ENCODE assay signal across 2 cellular contexts in the genomic region with DNA sequence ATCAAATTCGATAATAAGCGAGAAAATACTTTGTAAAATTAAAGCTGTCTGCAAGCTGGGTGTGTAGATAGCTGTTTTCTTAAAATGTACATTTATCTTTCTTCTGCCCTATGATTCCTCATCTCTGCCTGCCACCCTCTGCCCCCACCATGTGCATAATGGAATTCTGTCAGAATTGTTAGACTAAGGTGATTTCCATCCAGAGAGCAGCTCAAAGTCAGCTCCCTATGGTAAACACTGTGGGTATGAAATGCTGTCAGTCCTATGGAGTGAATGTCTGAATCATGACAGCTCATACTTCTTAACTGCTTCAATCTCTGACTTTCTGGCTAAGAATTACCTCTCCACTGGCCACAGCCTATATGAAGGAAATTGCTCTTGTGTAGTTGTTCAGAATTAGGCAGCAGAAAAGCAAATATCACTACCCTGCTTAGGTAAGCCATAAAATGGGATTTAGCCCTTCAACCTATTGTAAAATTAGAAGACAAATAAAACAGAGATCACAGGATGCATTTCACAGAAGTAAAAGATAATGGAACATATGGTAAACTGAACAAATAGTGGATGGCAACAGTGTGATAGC.
TF ChIP-seq lines count a peak whose summit lies in the region.

No MANE protein-coding gene starts in this region.

TF ChIP-seq in neural cell, 6 proteins besides CTCF, POLR2A, EP300 and RAD21 (continued from another document):
- TF ChIP-seq, protein P1, sequence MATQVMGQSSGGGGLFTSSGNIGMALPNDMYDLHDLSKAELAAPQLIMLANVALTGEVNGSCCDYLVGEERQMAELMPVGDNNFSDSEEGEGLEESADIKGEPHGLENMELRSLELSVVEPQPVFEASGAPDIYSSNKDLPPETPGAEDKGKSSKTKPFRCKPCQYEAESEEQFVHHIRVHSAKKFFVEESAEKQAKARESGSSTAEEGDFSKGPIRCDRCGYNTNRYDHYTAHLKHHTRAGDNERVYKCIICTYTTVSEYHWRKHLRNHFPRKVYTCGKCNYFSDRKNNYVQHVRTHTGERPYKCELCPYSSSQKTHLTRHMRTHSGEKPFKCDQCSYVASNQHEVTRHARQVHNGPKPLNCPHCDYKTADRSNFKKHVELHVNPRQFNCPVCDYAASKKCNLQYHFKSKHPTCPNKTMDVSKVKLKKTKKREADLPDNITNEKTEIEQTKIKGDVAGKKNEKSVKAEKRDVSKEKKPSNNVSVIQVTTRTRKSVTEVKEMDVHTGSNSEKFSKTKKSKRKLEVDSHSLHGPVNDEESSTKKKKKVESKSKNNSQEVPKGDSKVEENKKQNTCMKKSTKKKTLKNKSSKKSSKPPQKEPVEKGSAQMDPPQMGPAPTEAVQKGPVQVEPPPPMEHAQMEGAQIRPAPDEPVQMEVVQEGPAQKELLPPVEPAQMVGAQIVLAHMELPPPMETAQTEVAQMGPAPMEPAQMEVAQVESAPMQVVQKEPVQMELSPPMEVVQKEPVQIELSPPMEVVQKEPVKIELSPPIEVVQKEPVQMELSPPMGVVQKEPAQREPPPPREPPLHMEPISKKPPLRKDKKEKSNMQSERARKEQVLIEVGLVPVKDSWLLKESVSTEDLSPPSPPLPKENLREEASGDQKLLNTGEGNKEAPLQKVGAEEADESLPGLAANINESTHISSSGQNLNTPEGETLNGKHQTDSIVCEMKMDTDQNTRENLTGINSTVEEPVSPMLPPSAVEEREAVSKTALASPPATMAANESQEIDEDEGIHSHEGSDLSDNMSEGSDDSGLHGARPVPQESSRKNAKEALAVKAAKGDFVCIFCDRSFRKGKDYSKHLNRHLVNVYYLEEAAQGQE (IDR thresholded peaks at IDR 0.05; ENCODE audit: borderline replicate concordance), result peak; percentile 66
- TF ChIP-seq SMC3 (conservative IDR thresholded peaks at IDR 0.05; ENCODE audit: poor library complexity), result no peak
TF ChIP-seq in neural cell: peak in this region for 2.

TF ChIP-seq in WTC11, 78 proteins besides CTCF, POLR2A, EP300 and RAD21 (continued from another document):
- TF ChIP-seq, protein P2, sequence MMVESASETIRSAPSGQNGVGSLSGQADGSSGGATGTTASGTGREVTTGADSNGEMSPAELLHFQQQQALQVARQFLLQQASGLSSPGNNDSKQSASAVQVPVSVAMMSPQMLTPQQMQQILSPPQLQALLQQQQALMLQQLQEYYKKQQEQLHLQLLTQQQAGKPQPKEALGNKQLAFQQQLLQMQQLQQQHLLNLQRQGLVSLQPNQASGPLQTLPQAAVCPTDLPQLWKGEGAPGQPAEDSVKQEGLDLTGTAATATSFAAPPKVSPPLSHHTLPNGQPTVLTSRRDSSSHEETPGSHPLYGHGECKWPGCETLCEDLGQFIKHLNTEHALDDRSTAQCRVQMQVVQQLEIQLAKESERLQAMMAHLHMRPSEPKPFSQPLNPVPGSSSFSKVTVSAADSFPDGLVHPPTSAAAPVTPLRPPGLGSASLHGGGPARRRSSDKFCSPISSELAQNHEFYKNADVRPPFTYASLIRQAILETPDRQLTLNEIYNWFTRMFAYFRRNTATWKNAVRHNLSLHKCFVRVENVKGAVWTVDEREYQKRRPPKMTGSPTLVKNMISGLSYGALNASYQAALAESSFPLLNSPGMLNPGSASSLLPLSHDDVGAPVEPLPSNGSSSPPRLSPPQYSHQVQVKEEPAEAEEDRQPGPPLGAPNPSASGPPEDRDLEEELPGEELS (CRISPR knock-in tag; IDR thresholded peaks at IDR 0.05), result no peak
- no peak for TF ChIP-seq OVOL2 (CRISPR knock-in tag; IDR thresholded peaks at IDR 0.05; ENCODE audit: borderline replicate concordance)
- no peak for TF ChIP-seq FOXP1 (CRISPR knock-in tag; IDR thresholded peaks at IDR 0.05; ENCODE audit: borderline replicate concordance)
- TF ChIP-seq RORB (CRISPR knock-in tag; IDR thresholded peaks at IDR 0.05), result no peak
- no peak for TF ChIP-seq ZNF317 (CRISPR knock-in tag; IDR thresholded peaks at IDR 0.05; ENCODE audit: borderline replicate concordance, low read depth)
- TF ChIP-seq, protein P3, sequence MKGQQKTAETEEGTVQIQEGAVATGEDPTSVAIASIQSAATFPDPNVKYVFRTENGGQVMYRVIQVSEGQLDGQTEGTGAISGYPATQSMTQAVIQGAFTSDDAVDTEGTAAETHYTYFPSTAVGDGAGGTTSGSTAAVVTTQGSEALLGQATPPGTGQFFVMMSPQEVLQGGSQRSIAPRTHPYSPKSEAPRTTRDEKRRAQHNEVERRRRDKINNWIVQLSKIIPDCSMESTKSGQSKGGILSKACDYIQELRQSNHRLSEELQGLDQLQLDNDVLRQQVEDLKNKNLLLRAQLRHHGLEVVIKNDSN (CRISPR knock-in tag; IDR thresholded peaks at IDR 0.05), result no peak
- TF ChIP-seq, protein P4, sequence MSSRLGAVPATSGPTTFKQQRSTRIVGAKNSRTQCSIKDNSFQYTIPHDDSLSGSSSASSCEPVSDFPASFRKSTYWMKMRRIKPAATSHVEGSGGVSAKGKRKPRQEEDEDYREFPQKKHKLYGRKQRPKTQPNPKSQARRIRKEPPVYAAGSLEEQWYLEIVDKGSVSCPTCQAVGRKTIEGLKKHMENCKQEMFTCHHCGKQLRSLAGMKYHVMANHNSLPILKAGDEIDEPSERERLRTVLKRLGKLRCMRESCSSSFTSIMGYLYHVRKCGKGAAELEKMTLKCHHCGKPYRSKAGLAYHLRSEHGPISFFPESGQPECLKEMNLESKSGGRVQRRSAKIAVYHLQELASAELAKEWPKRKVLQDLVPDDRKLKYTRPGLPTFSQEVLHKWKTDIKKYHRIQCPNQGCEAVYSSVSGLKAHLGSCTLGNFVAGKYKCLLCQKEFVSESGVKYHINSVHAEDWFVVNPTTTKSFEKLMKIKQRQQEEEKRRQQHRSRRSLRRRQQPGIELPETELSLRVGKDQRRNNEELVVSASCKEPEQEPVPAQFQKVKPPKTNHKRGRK (CRISPR knock-in tag; IDR thresholded peaks at IDR 0.05; ENCODE audit: borderline replicate concordance), result no peak
- TF ChIP-seq NR3C1 (CRISPR knock-in tag; conservative IDR thresholded peaks at IDR 0.05; ENCODE audit: low read depth), result no peak
- TF ChIP-seq, protein P5, sequence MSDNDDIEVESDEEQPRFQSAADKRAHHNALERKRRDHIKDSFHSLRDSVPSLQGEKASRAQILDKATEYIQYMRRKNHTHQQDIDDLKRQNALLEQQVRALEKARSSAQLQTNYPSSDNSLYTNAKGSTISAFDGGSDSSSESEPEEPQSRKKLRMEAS (CRISPR knock-in tag; IDR thresholded peaks at IDR 0.05), result no peak
- no peak for TF ChIP-seq SP1 (CRISPR knock-in tag; conservative IDR thresholded peaks at IDR 0.05)
- no peak for TF ChIP-seq TCF7 (CRISPR knock-in tag; IDR thresholded peaks at IDR 0.05; ENCODE audit: low read depth)
- TF ChIP-seq MYBL2 (CRISPR knock-in tag; IDR thresholded peaks at IDR 0.05), result no peak
- no peak for TF ChIP-seq GRHL2 (CRISPR knock-in tag; IDR thresholded peaks at IDR 0.05; ENCODE audit: insufficient replicate concordance, severe bottlenecking)
- TF ChIP-seq ZNF671 (CRISPR knock-in tag; IDR thresholded peaks at IDR 0.05), result no peak
- no peak for TF ChIP-seq JAZF1 (CRISPR knock-in tag; IDR thresholded peaks at IDR 0.05)
- no peak for TF ChIP-seq FOXJ3 (CRISPR knock-in tag; IDR thresholded peaks at IDR 0.05; ENCODE audit: borderline replicate concordance)
